Comparison of ENCODE assay signal across 1 cellular context in the genomic region with DNA sequence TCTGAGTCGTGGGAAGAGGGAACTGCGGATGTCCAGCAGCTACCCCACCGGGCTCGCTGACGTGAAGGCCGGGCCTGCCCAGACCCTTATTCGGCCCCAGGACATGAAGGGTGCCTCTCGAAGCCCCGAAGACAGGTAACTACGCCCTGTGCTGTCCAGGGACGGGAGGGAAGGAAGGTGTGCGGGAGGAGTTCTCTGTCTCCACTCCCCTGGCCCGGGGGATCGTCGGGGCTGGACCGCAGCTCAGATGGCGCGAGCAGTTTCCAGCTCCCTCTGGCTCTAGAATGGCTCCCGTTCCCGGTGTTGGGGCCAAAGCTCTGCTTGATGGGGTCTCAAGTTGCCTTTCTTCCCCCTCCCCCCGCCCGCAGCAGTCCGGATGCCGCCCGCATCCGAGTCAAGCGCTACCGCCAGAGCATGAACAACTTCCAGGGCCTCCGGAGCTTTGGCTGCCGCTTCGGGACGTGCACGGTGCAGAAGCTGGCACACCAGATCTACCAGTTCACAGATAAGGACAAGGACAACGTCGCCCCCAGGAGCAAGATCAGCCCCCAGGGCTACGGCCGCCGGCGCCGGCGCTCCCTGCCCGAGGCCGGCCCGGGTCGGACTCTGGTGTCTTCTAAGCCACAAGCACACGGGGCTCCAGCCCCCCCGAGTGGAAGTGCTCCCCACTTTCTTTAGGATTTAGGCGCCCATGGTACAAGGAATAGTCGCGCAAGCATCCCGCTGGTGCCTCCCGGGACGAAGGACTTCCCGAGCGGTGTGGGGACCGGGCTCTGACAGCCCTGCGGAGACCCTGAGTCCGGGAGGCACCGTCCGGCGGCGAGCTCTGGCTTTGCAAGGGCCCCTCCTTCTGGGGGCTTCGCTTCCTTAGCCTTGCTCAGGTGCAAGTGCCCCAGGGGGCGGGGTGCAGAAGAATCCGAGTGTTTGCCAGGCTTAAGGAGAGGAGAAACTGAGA.
TF ChIP-seq lines count a peak whose summit lies in the region.

No MANE protein-coding gene starts in this region.

TF ChIP-seq in H1, 55 proteins besides CTCF, POLR2A, EP300 and RAD21:
- TF ChIP-seq TAF7 (optimal IDR thresholded peaks at IDR 0.05; ENCODE audit: borderline replicate concordance, low read depth, low read length) (peak; percentile 36), ASH2L (IDR thresholded peaks at IDR 0.05; ENCODE audit: low read length) (no peak), BRCA1 (IDR thresholded peaks at IDR 0.05; ENCODE audit: low read depth, low read length) (no peak), POLR2AphosphoS5 (IDR thresholded peaks at IDR 0.05; ENCODE audit: low read depth, low read length) (peak; percentile 71; the same call in 1 of the 2 replicates), HDAC6 (IDR thresholded peaks at IDR 0.05; ENCODE audit: low read depth, low read length) (no peak), CHD2 (IDR thresholded peaks at IDR 0.05; ENCODE audit: low read length) (no peak), CBX8 (IDR thresholded peaks at IDR 0.05; ENCODE audit: borderline replicate concordance, low read depth, low read length) (no peak), JUND (IDR thresholded peaks at IDR 0.05; ENCODE audit: low read length) (no peak), RBBP5 (IDR thresholded peaks at IDR 0.05; ENCODE audit: borderline replicate concordance, low read depth, low read length) (peak; percentile 65; the same call in 1 of the 2 replicates), BACH1 (IDR thresholded peaks at IDR 0.05; ENCODE audit: low read length) (no peak), ZNF274 (IDR thresholded peaks at IDR 0.05; ENCODE audit: borderline replicate concordance, extremely low read depth, low read length) (no peak), SIN3A (conservative IDR thresholded peaks at IDR 0.05 in 1 of 2, IDR thresholded peaks at IDR 0.05 in 1 of 2; ENCODE audit: low read depth in 1 of 2, low read length in 2 of 2) (0 out of 4 replicates have a peak, but pooled peaks of 1 of the 2 experiments have one; percentile 67), PHF8 (conservative IDR thresholded peaks at IDR 0.05; ENCODE audit: low read depth, low read length) (peak; percentile 15; the same call in 1 of the 2 replicates), CTBP2 (IDR thresholded peaks at IDR 0.05; ENCODE audit: borderline replicate concordance, insufficient read depth, insufficient read length, low read length) (no peak), SUZ12 (IDR thresholded peaks at IDR 0.05; ENCODE audit: low read length) (0 out of 2 replicates have a peak, but pooled peaks have one; percentile 30), MAX (IDR thresholded peaks at IDR 0.05) (no peak), KDM1A (IDR thresholded peaks at IDR 0.05; ENCODE audit: borderline replicate concordance, low read length) (no peak), SIRT6 (IDR thresholded peaks at IDR 0.05; ENCODE audit: low read length) (no peak), KDM4A (IDR thresholded peaks at IDR 0.05; ENCODE audit: low read depth, low read length, severe bottlenecking) (peak; percentile 2), CEBPB (IDR thresholded peaks at IDR 0.05; ENCODE audit: low read depth, low read length) (no peak), RNF2 (IDR thresholded peaks at IDR 0.05; ENCODE audit: borderline replicate concordance, low read depth, low read length, missing control alignments, poor library complexity, severe bottlenecking) (no peak), CHD1 (IDR thresholded peaks at IDR 0.05; ENCODE audit: low read depth, low read length) (0 out of 2 replicates have a peak, but pooled peaks have one; percentile 8), SAP30 (IDR thresholded peaks at IDR 0.05; ENCODE audit: insufficient read depth, insufficient replicate concordance, low read length) (peak; percentile 8)
